In genomic region chr16:17460890-17461289, GRCh38 we compare ENCODE assay signal across 22 cellular contexts. TPM values are rescaled to one million over a fixed set of nuclear protein-coding genes. Genes with fewer than 3 reads are reported as not detected.
A peak's percentile ranks its signal among the peaks of the same experiment; 100 is the strongest.
DNase-seq lines count a peak whose midpoint lies in the region; TF ChIP-seq lines count a peak whose summit lies in the region.
"Had no signal": no experiment of that assay in that cellular context is flagged by ENCODE, and none has a peak within 500 bp of the region (broad histone marks: within the 10 kb centered on the region; RNA-seq: fewer than 3 reads in every experiment).

No MANE protein-coding gene starts in this region.

- no peak overlapping the region for H4K91ac ChIP-seq in neuronal stem cell (ENCODE audit: low read depth, low read length, poor library complexity)

- no peak overlapping the region for H2BK15ac ChIP-seq in neuronal stem cell (ENCODE audit: low read length)

- H3K36me3 ChIP-seq in DOHH2 (ENCODE audit: control insufficient read depth, low read length) (peaks cover 41% of the 10 kb centered on the region), Karpas-422 (ENCODE audit: insufficient read depth, low read length) (no peaks in the 10 kb centered on the region), SU-DHL-6 (ENCODE audit: low read length) (peaks cover 8% of the 10 kb centered on the region), neuronal stem cell (replicated peaks in 1 of 2; ENCODE audit: control insufficient read depth in 2 of 2, insufficient read depth in 2 of 2, low read length in 2 of 2) (no peaks in the 10 kb centered on the region)
- H3K36me3 ChIP-seq: thoracic aorta, WERI-Rb-1 had no signal

- H3K18ac ChIP-seq in neuronal stem cell (ENCODE audit: low read length), result peak overlapping the region; percentile 30

- H3K79me1 ChIP-seq in neuronal stem cell (ENCODE audit: low read depth, low read length), result peaks cover 4% of the 10 kb centered on the region

- H3F3A ChIP-seq in DOHH2 (ENCODE audit: control insufficient read depth, insufficient read depth) (peaks cover 28% of the 10 kb centered on the region), SU-DHL-6 (ENCODE audit: insufficient read depth) (peaks cover 45% of the 10 kb centered on the region)

- H3K4me3 ChIP-seq in DOHH2 (ENCODE audit: low read length) (peak overlapping the region; percentile 79), Karpas-422 (ENCODE audit: low read length) (peak overlapping the region; percentile 59), SU-DHL-6 (ENCODE audit: insufficient read depth, low read length, poor library complexity, severe bottlenecking) (peak overlapping the region; percentile 30), neuronal stem cell (ENCODE audit: low read length in 2 of 2) (no peak overlapping the region)
- H3K4me3 ChIP-seq: K562, SK-N-MC, smooth muscle cell, thoracic aorta had no signal

- peak; percentile 64 for DNase-seq in Karpas-422
- no peak for DNase-seq in neuronal stem cell (ENCODE audit: low spot score)
- DNase-seq in cortex of kidney (lab: John Stamatoyannopoulos, UW), result no peak
- DNase-seq in hippocampal formation (lab: John Stamatoyannopoulos, UW), result no peak
- DNase-seq in ureter (ENCODE audit: low spot score), result no peak
- DNase-seq: activated CD4-positive, alpha-beta T cell treated with anti-CD3 and anti-CD28 coated beads, Interleukin-2, amount 50 U/mL, for 48 hours; activated T-cell treated with anti-CD3 and anti-CD28 coated beads for 4 hours; glutamatergic neuron; left colon; mesenchymal stem cell; MV-4-11; NCI-H2029; retina; stimulated activated CD4-positive, alpha-beta T cell treated with anti-CD3 and anti-CD28 coated beads, Interleukin-2, amount 100 ng/mL, for 48 hours; stimulated activated naive CD4-positive, alpha-beta T cell treated with Interleukin-2 at 50 U/mL for 16 hours; WERI-Rb-1 had no signal

- H3K27ac ChIP-seq in DOHH2 (ENCODE audit: low read depth, low read length) (peak overlapping the region; percentile 98), Karpas-422 (ENCODE audit: low read length) (peak overlapping the region; percentile 97), SU-DHL-6 (ENCODE audit: low read depth, low read length) (peak overlapping the region; percentile 92), neuronal stem cell (replicated peaks; ENCODE audit: low read length) (no peak overlapping the region)
- H3K27ac ChIP-seq: SK-N-MC, thoracic aorta, WERI-Rb-1 had no signal

- no peak overlapping the region for H3K23ac ChIP-seq in neuronal stem cell (ENCODE audit: low read depth, low read length, poor library complexity)

- TF ChIP-seq CTCF in DOHH2 (IDR thresholded peaks at IDR 0.05; ENCODE audit: low read depth, low read length, poor library complexity, severe bottlenecking) (no peak), SU-DHL-6 (IDR thresholded peaks at IDR 0.05; ENCODE audit: insufficient read depth, low read length, poor library complexity, severe bottlenecking) (no peak)

- H3K9me3 ChIP-seq in DOHH2 (ENCODE audit: control insufficient read depth, insufficient read depth, low read length) (no peaks in the 10 kb centered on the region), Karpas-422 (ENCODE audit: low read length) (no peaks in the 10 kb centered on the region), SU-DHL-6 (ENCODE audit: insufficient read depth, low read length) (no peaks in the 10 kb centered on the region), neuronal stem cell (replicated peaks in 1 of 2; ENCODE audit: control insufficient read depth in 2 of 2, insufficient read depth in 1 of 2, low read depth in 1 of 2, low read length in 2 of 2) (peaks cover 0 to 5% of the 10 kb centered on the region in 2 donors)
- H3K9me3 ChIP-seq: thoracic aorta had no signal

- no peak overlapping the region for H2BK12ac ChIP-seq in neuronal stem cell (ENCODE audit: low read length)

- H4K20me1 ChIP-seq in DOHH2 (ENCODE audit: control insufficient read depth, insufficient read depth, low read depth, low read length) (no peaks in the 10 kb centered on the region), Karpas-422 (ENCODE audit: insufficient read depth, low read depth, low read length) (no peaks in the 10 kb centered on the region), SU-DHL-6 (ENCODE audit: low read depth, low read length) (no peaks in the 10 kb centered on the region)

- no peak overlapping the region for H2BK5ac ChIP-seq in neuronal stem cell (ENCODE audit: low read length)

- H2AK5ac ChIP-seq in neuronal stem cell (ENCODE audit: low read depth, low read length), result peak overlapping the region; percentile 2

- H3K79me2 ChIP-seq in DOHH2 (ENCODE audit: control insufficient read depth, low read length), result peaks cover 91% of the 10 kb centered on the region
- peaks cover 42% of the 10 kb centered on the region for H3K79me2 ChIP-seq in Karpas-422 (ENCODE audit: low read length)
- H3K79me2 ChIP-seq in SU-DHL-6 (ENCODE audit: insufficient read depth, low read length), result peaks cover 82% of the 10 kb centered on the region

- H2AFZ ChIP-seq in Karpas-422 (ENCODE audit: low read length) (no peak overlapping the region), SU-DHL-6 (ENCODE audit: low read depth, low read length, severe bottlenecking) (no peak overlapping the region), neuronal stem cell (ENCODE audit: low read length) (no peak overlapping the region)

- H3K4me2 ChIP-seq in DOHH2 (ENCODE audit: low read length) (peak overlapping the region; percentile 99), Karpas-422 (ENCODE audit: low read depth, low read length, poor library complexity, severe bottlenecking) (peak overlapping the region; percentile 73), SU-DHL-6 (ENCODE audit: low read depth, low read length, poor library complexity, severe bottlenecking) (peak overlapping the region; percentile 75), neuronal stem cell (ENCODE audit: insufficient read depth, low read length, poor library complexity, severe bottlenecking) (no peak overlapping the region)

- H3K9me2 ChIP-seq in DOHH2 (replicated peaks; ENCODE audit: control insufficient read depth, low read length) (no peaks in the 10 kb centered on the region), Karpas-422 (replicated peaks; ENCODE audit: insufficient read depth, low read length) (no peaks in the 10 kb centered on the region), SU-DHL-6 (replicated peaks; ENCODE audit: insufficient read depth, low read length) (no peaks in the 10 kb centered on the region)

- no CpG with 5 or more reads among the region's 3 CpGs for WGBS in neuronal stem cell (ENCODE audit: extremely low coverage in 2 of 2, insufficient read length in 2 of 2, insufficient replicate concordance in 1 of 2), 2 donors

- H3K9ac ChIP-seq in Karpas-422 (ENCODE audit: low read length) (peak overlapping the region; percentile 70), SU-DHL-6 (ENCODE audit: low read length) (peak overlapping the region; percentile 52), neuronal stem cell (ENCODE audit: low read depth, low read length, poor library complexity) (peak overlapping the region; percentile 9)

- H4K8ac ChIP-seq in neuronal stem cell (ENCODE audit: low read depth, low read length), result no peak overlapping the region

- no peak overlapping the region for H3K4ac ChIP-seq in neuronal stem cell (ENCODE audit: low read length)

- H3K4me1 ChIP-seq in DOHH2 (ENCODE audit: control insufficient read depth, low read length) (peaks cover 88% of the 10 kb centered on the region), Karpas-422 (ENCODE audit: low read length) (peaks cover 75% of the 10 kb centered on the region), neuronal stem cell (ENCODE audit: control insufficient read depth in 2 of 2, insufficient read depth in 1 of 2, low read depth in 1 of 2, low read length in 2 of 2) (peaks cover 17 to 22% of the 10 kb centered on the region in 2 donors)

- H2BK120ac ChIP-seq in neuronal stem cell (ENCODE audit: low read depth, low read length), result peak overlapping the region; percentile 16

- no peaks in the 10 kb centered on the region for H3K27me3 ChIP-seq in DOHH2 (ENCODE audit: control insufficient read depth, low read length)
- no peaks in the 10 kb centered on the region for H3K27me3 ChIP-seq in Karpas-422 (ENCODE audit: low read length)
- H3K27me3 ChIP-seq in SU-DHL-6 (ENCODE audit: low read length), result no peaks in the 10 kb centered on the region
- peaks cover 0 to 2% (median 0%) of the 10 kb centered on the region in 3 experiments for H3K27me3 ChIP-seq in neuronal stem cell (ENCODE audit: control insufficient read depth in 3 of 3, insufficient read depth in 3 of 3, low read depth in 1 of 3, low read length in 3 of 3)

- H3K14ac ChIP-seq in neuronal stem cell (ENCODE audit: low read length), result no peak overlapping the region

RNA-seq across cellular contexts. Expression of gene XYLT1, which starts 9.9 kb away (rescaled TPM):
- total RNA-seq in Karpas-422 (2014; rRNA removed; shearing (Covaris generic); ENCODE audit: low replicate concordance), result 11.8 and 12.2 TPM in 2 replicates
- 6.1 TPM for polyA plus RNA-seq in neuronal stem cell (2013, experiment 1 of 2)
- polyA plus RNA-seq in neuronal stem cell (2013, experiment 2 of 2), result 6.3 TPM
- total RNA-seq in ureter, result 17.0 TPM

Comparison
In these comparisons a context has a peak if more than half of its experiments do, and no peak if none do; other contexts are left out.
1. H3K4me3 ChIP-seq: peak in DOHH2 (single experiment), Karpas-422 (single experiment) and SU-DHL-6 (single experiment); none in neuronal stem cell (0 of 2).
2. H3K9ac ChIP-seq: peak in every context shown above with its lines; median percentile 70 in Karpas-422; 52 in SU-DHL-6; 9 in neuronal stem cell.